Comparison of ENCODE assay signal across 15 cellular contexts in the genomic region with DNA sequence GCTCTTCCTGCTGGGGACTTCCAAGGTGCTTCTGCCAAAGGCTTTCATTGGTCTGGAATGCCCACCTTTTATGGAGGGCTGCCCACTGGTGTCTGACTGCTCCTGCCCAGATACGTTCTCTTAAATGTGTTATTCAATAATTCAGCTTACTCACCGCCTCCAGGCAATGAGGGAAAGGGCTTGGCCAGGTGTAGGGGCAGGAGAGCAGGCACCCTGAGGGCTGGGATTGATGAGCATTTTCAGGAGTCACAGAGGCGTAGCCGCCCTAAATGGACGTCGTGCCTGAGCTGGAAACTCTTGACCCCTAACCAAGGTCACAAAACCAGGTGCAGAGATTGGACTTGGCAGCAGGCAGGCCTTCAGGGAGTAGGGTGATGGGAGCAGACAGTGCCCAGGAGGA. TPM values are rescaled to one million over a fixed set of nuclear protein-coding genes. Genes with fewer than 3 reads are reported as not detected.
A peak's percentile ranks its signal among the peaks of the same experiment; 100 is the strongest.
DNase-seq lines count a peak whose midpoint lies in the region; ATAC-seq and TF ChIP-seq lines count a peak whose summit lies in the region.
"Had no signal": no experiment of that assay in that cellular context is flagged by ENCODE, and none has a peak within 500 bp of the region (broad histone marks: within the 10 kb centered on the region; RNA-seq: fewer than 3 reads in every experiment).

No MANE protein-coding gene starts in this region.

- DNase-seq in activated effector memory CD4-positive, alpha-beta T cell treated with anti-CD3 and anti-CD28 coated beads, Interleukin-2, amount 50 U/mL, for 16 hours = peak; percentile 38
- DNase-seq in activated effector memory CD4-positive, alpha-beta T cell treated with Interleukin-2 at 50 U/mL for 16 hours = no peak
- peak; percentile 93 to 99 for DNase-seq in PC-9
- peak; percentile 51 for DNase-seq in glomerular visceral epithelial cell (ENCODE audit: extremely low spot score)
- DNase-seq in superior temporal gyrus (ENCODE audit: extremely low spot score) = peak; percentile 3
- no peak for DNase-seq in ecto neural progenitor cell (ENCODE audit: low spot score)
- no peak for DNase-seq in NOMO-1 (lab: John Stamatoyannopoulos, UW; ENCODE audit: unreplicated experiment in 2 of 2)
- DNase-seq: activated gamma-delta T cell, GM23248, hypothalamus, SIG-M5 had no signal

- peaks cover 39% of the 10 kb centered on the region for H3K36me3 ChIP-seq in PC-9 (ENCODE audit: low read depth)

- BruUV-seq in PC-9 (replicated peaks; lab: Mats Ljungman, UMichigan) = no TSS peak

- peaks cover 68% of the 10 kb centered on the region for H3F3A ChIP-seq in PC-9 (ENCODE audit: insufficient read depth, low read depth)

- peak overlapping the region; percentile 92 for H3K27ac ChIP-seq in PC-9
- H3K27ac ChIP-seq: GM23248, parathyroid adenoma had no signal

- CTCF ChIA-PET in PC-9 (lab: Charles Lee) = interaction anchor here (0.6 to 3.6 kb wide), 7 partner anchors 9 to 66 kb away, joined by 3 to 14 read pairs (median 3); a partner anchor contains a TSS

- no peaks in the 10 kb centered on the region for H3K27me3 ChIP-seq in PC-9 (ENCODE audit: insufficient read depth, low read depth)

- H4K20me1 ChIP-seq in PC-9 (ENCODE audit: insufficient read depth) = no peaks in the 10 kb centered on the region

- no peak for TF ChIP-seq CTCF in PC-9 (conservative IDR thresholded peaks at IDR 0.05)

- H3K4me3 ChIP-seq in PC-9 = no peak overlapping the region
- H3K4me3 ChIP-seq: GM23248 had no signal

- H3K9me3 ChIP-seq in PC-9 (ENCODE audit: insufficient read depth, low read depth) = no peaks in the 10 kb centered on the region

- H3K4me1 ChIP-seq in PC-9 (replicated peaks; ENCODE audit: insufficient read depth) = peaks cover 98% of the 10 kb centered on the region

- H3K4me2 ChIP-seq in PC-9 = peak overlapping the region; percentile 54

- intact Hi-C loops in PC-9 (cut with micrococcal nuclease; ENCODE audit: unreplicated experiment) = loop anchor here (1.0 kb wide), 5 partner anchors 8 to 26 kb away; no protein-coding TSS in a partner anchor

- peaks cover 11% of the 10 kb centered on the region for H3K79me2 ChIP-seq in PC-9 (ENCODE audit: low read depth)
- H3K79me2 ChIP-seq: parathyroid adenoma had no signal

- no peaks in the 10 kb centered on the region for H3K9me2 ChIP-seq in PC-9 (ENCODE audit: insufficient read depth)

- ATAC-seq in HG02870 (IDR thresholded peaks at IDR 0.05; ENCODE audit: unreplicated experiment) = no peak
- ATAC-seq: left lobe of liver had no signal

- no peak overlapping the region for H2AFZ ChIP-seq in PC-9
- H2AFZ ChIP-seq: GM23248, parathyroid adenoma had no signal

- POLR2A ChIA-PET in PC-9 (lab: Charles Lee; ENCODE audit: unreplicated experiment) = interaction anchor here (0.6 to 1.3 kb wide), 3 partner anchors 18 to 26 kb away, joined by 4 to 7 read pairs (median 5); no protein-coding TSS in a partner anchor

RNA-seq across cellular contexts. Expression of a gene that starts 26.8 kb away (rescaled TPM):
- 146 and 171 TPM in 2 replicates for total RNA-seq in PC-9 (2021)
- total RNA-seq: dermis microvascular lymphatic vessel endothelial cell, GM23248 had no signal

Comparison
In these comparisons a context has a peak if more than half of its experiments do, and no peak if none do; other contexts are left out.
1. DNase-seq: peak in activated effector memory CD4-positive, alpha-beta T cell treated with anti-CD3 and anti-CD28 coated beads, Interleukin-2, amount 50 U/mL, for 16 hours (single experiment), PC-9 (2 of 2), glomerular visceral epithelial cell (single experiment) and superior temporal gyrus (single experiment); none in activated effector memory CD4-positive, alpha-beta T cell treated with Interleukin-2 at 50 U/mL for 16 hours (single experiment), ecto neural progenitor cell (single experiment) and NOMO-1 (0 of 2).